In the genomic region with DNA sequence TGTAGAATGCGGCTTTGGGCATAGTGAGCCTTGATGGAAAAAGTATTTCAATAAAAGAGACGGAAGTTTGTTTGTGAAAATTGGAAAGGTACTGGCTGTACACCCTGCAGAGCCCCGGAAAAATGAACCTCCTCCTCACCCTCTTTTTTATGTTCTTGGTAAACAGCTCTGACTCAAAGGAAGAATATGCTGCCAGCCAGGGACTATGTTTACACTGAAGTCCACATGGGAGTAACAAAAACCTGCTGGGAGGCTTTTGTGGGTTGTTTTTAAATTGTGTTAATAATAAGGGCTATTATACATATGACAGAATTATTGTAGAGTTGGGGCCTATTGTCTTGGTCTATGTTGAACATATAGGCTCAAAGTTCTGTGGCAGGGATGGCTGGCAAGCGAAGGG, we compare ENCODE assay signal across 14 cellular contexts.
DNase-seq lines count a peak whose midpoint lies in the region; TF ChIP-seq lines count a peak whose summit lies in the region.
"Had no signal": no experiment of that assay in that cellular context is flagged by ENCODE, and none has a peak within 500 bp of the region (broad histone marks: within the 10 kb centered on the region; RNA-seq: fewer than 3 reads in every experiment).

No MANE protein-coding gene starts in this region.

- no peak overlapping the region for H3K4me3 ChIP-seq in fibroblast of mammary gland (ENCODE audit: control insufficient read depth, low read depth, low read length)
- H3K4me3 ChIP-seq: thyroid gland had no signal

- TF ChIP-seq CTCF in fibroblast of mammary gland (conservative IDR thresholded peaks at IDR 0.05; ENCODE audit: control insufficient read depth, insufficient read depth, low read depth, low read length): no peak

- DNase-seq in SIG-M5 treated with dmso at 0.1 percent for 504 hours (lab: John Stamatoyannopoulos, UW; ENCODE audit: unreplicated experiment): peak; percentile 36
- no peak for DNase-seq in SIG-M5 (lab: John Stamatoyannopoulos, UW)
- DNase-seq in SW480 (ENCODE audit: low spot score): peak; percentile 17
- DNase-seq in fibroblast of mammary gland (ENCODE audit: low read depth): peak; percentile 56
- DNase-seq in midbrain (lab: John Stamatoyannopoulos, UW): no peak
- no peak for DNase-seq in NCI-H446 (lab: John Stamatoyannopoulos, UW)
- DNase-seq in NK-92 (lab: John Stamatoyannopoulos, UW; ENCODE audit: unreplicated experiment): no peak
- no peak for DNase-seq in NOMO-1 (lab: John Stamatoyannopoulos, UW; ENCODE audit: unreplicated experiment in 2 of 2)
- DNase-seq: activated CD4-positive, alpha-beta memory T cell treated with anti-CD3 and anti-CD28 coated beads for 36 hours; activated effector memory CD4-positive, alpha-beta T cell treated with Interleukin-2 at 50 U/mL for 16 hours; DMS 273 treated with DMSO at 0.1 percent for 48 hours; mesendoderm; occipital lobe; thyroid gland had no signal

Comparison
In these comparisons a context has a peak if more than half of its experiments do, and no peak if none do; other contexts are left out.
1. DNase-seq: peak in SIG-M5 treated with dmso at 0.1 percent for 504 hours (single experiment), SW480 (single experiment) and fibroblast of mammary gland (single experiment); none in SIG-M5 (single experiment), midbrain (single experiment), NCI-H446 (0 of 2), NK-92 (single experiment) and NOMO-1 (0 of 2).